ENCODE assay signal across 35 cellular contexts in genomic region chr4:135834471-135834870, GRCh38.
"Had no signal": no experiment of that assay in that cellular context is flagged by ENCODE, and none has a peak within 500 bp of the region (broad histone marks: within the 10 kb centered on the region; RNA-seq: fewer than 3 reads in every experiment).

No MANE protein-coding gene starts in this region.

- H3K27ac ChIP-seq: KMS-11 had no signal

- H3K27me3 ChIP-seq: MG63 had no signal

- H3K4me2 ChIP-seq: KMS-11 had no signal

- H3K9ac ChIP-seq: KMS-11 had no signal

- H3K9me3 ChIP-seq: MG63 had no signal

- DNase-seq: Karpas-422, Kasumi-1, KG1, MG63, MM.1S, MV-4-11, NCI-H1048, NCI-H1092, NCI-H1092 treated with DMSO at 0.1 percent for 48 hours, NCI-H1105, NCI-H1105 treated with DMSO at 0.1 percent for 48 hours, NCI-H1417, NCI-H1417 treated with DMSO at 0.1 percent for 48 hours, NCI-H1436, NCI-H1436 treated with DMSO at 0.1 percent for 48 hours, NCI-H146, NCI-H1694, NCI-H1694 treated with DMSO at 0.1 percent for 48 hours, NCI-H187, NCI-H1930, NCI-H2029, NCI-H2029 treated with DMSO at 0.1 percent for 48 hours, NCI-H2081, NCI-H2081 treated with DMSO at 0.1 percent for 48 hours, NCI-H2107, NCI-H2171, NCI-H2171 treated with DMSO at 0.1 percent for 48 hours, NCI-H2227 treated with DMSO at 0.1 percent for 48 hours, NCI-H226, NCI-H345, NCI-H446, NCI-H446 treated with DMSO at 0.1 percent for 48 hours, NCI-H510A, NCI-H510A treated with DMSO at 0.1 percent for 48 hours had no signal

- H3K4me3 ChIP-seq: MG63 had no signal

- H3K36me3 ChIP-seq: MG63 had no signal
